ENCODE assay signal across 8 cellular contexts in the genomic region with DNA sequence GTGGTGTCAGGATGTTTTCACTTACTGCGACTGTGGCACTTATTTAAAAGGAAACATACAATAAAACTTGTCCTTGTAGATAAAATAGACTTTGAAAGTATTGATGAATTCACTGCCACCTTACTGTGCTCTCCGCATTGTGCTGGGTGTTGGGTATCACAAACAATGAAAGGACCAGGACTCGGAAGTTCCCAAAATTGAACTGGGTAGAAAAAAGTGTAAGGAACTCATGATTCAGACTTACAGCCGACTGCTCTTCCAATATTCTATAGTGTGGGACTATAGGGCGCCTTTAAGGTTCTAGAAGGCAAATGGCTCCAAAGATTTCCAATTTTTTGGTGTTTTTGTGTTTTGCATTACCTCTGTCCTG. TPM values are rescaled to one million over a fixed set of nuclear protein-coding genes. Genes with fewer than 3 reads are reported as not detected.
DNase-seq lines count a peak whose midpoint lies in the region; ATAC-seq and TF ChIP-seq lines count a peak whose summit lies in the region.

No MANE protein-coding gene starts in this region.

- H3K4me3 Mint-ChIP-seq in activated CD8-positive, alpha-beta T cell treated with anti-CD3 and anti-CD28 coated beads for 36 hours = peak overlapping the region; percentile 59

- DNase-seq in DMS53 (lab: John Stamatoyannopoulos, UW) (peak; percentile 68), DMS53 treated with DMSO at 0.1 percent for 48 hours (lab: John Stamatoyannopoulos, UW; ENCODE audit: unreplicated experiment) (no peak), GDM1 (lab: John Stamatoyannopoulos, UW) (no peak)
- no peak for DNase-seq in activated CD8-positive, alpha-beta T cell treated with anti-CD3 and anti-CD28 coated beads for 36 hours
- DNase-seq in activated effector memory CD4-positive, alpha-beta T cell treated with Interleukin-2 at 50 U/mL for 16 hours = no peak

- H3K36me3 Mint-ChIP-seq in activated CD8-positive, alpha-beta T cell treated with anti-CD3 and anti-CD28 coated beads for 36 hours (ENCODE audit: low read depth) = no peaks in the 10 kb centered on the region

- POLR2A ChIA-PET in activated CD8-positive, alpha-beta T cell treated with anti-CD3 and anti-CD28 coated beads for 36 hours (lab: Charles Lee) = no interaction called here

- H3K4me3 ChIP-seq in iPS-20b (ENCODE audit: low read length) (peak overlapping the region; percentile 67), subcutaneous abdominal adipose tissue (ENCODE audit: low read depth in 1 of 5, low read length in 5 of 5) (peak overlapping the region; percentile 29 to 74 (median 73))

- H3K27ac ChIP-seq in iPS-20b (ENCODE audit: low read length) = no peak overlapping the region
- H3K27ac ChIP-seq in subcutaneous abdominal adipose tissue (ENCODE audit: low read depth, low read length) = peak overlapping the region; percentile 64

- H3K4me1 Mint-ChIP-seq in activated CD8-positive, alpha-beta T cell treated with anti-CD3 and anti-CD28 coated beads for 36 hours (ENCODE audit: low read depth) = peaks cover 8% of the 10 kb centered on the region

- H3K27me3 ChIP-seq in iPS-20b (ENCODE audit: insufficient read depth, low read length) (peaks cover 25% of the 10 kb centered on the region; the same call in 1 of the 2 replicates), subcutaneous abdominal adipose tissue (ENCODE audit: control insufficient read depth in 5 of 5, insufficient read depth in 4 of 5, low read length in 5 of 5) (no peaks in the 10 kb centered on the region)

- no peak for ATAC-seq in activated CD8-positive, alpha-beta T cell treated with anti-CD3 and anti-CD28 coated beads for 36 hours
- ATAC-seq in HG02885 (IDR thresholded peaks at IDR 0.05; ENCODE audit: poor library complexity, unreplicated experiment) = no peak

- intact Hi-C loops in activated CD8-positive, alpha-beta T cell treated with anti-CD3 and anti-CD28 coated beads for 36 hours (cut with micrococcal nuclease) = no loop called here

- no peak for TF ChIP-seq CTCF in activated CD8-positive, alpha-beta T cell treated with anti-CD3 and anti-CD28 coated beads for 36 hours (IDR thresholded peaks at IDR 0.05)

- peaks cover 33% of the 10 kb centered on the region for H3K27me3 Mint-ChIP-seq in activated CD8-positive, alpha-beta T cell treated with anti-CD3 and anti-CD28 coated beads for 36 hours

- no peak overlapping the region for H3K27ac Mint-ChIP-seq in activated CD8-positive, alpha-beta T cell treated with anti-CD3 and anti-CD28 coated beads for 36 hours

- CTCF ChIA-PET in activated CD8-positive, alpha-beta T cell treated with anti-CD3 and anti-CD28 coated beads for 36 hours (lab: Charles Lee) = no interaction called here

- H3K4me1 ChIP-seq in iPS-20b (ENCODE audit: insufficient read depth, low read length) = peaks cover 12% of the 10 kb centered on the region
- H3K4me1 ChIP-seq in subcutaneous abdominal adipose tissue (ENCODE audit: control insufficient read depth in 5 of 5, insufficient read depth in 5 of 5, low read length in 5 of 5) = peaks cover 4 to 22% (median 21%) of the 10 kb centered on the region in 5 donors

- H3K9me3 ChIP-seq in iPS-20b (ENCODE audit: insufficient read depth, low read depth, low read length) (no peaks in the 10 kb centered on the region; the same call in 1 of the 2 replicates), subcutaneous abdominal adipose tissue (ENCODE audit: control insufficient read depth in 5 of 5, low read length in 5 of 5) (no peaks in the 10 kb centered on the region)

- no peaks in the 10 kb centered on the region for H3K9me3 Mint-ChIP-seq in activated CD8-positive, alpha-beta T cell treated with anti-CD3 and anti-CD28 coated beads for 36 hours

- H3K36me3 ChIP-seq in iPS-20b (ENCODE audit: insufficient read depth, low read depth, low read length) (no peaks in the 10 kb centered on the region), subcutaneous abdominal adipose tissue (ENCODE audit: control insufficient read depth in 5 of 5, insufficient read depth in 5 of 5, low read length in 5 of 5) (no peaks in the 10 kb centered on the region)

- peak overlapping the region; percentile 76; the same call in 1 of the 2 replicates for H3K9ac ChIP-seq in iPS-20b (ENCODE audit: low read depth, low read length)
- H3K9ac ChIP-seq in subcutaneous abdominal adipose tissue (ENCODE audit: low read length in 5 of 5) = peak overlapping the region in 4 of 5 donors; percentile 48 to 66 (median 66)

RNA-seq across cellular contexts. Expression of a gene that starts 32.0 kb away (rescaled TPM):
- not detected for total RNA-seq in activated CD8-positive, alpha-beta T cell treated with anti-CD3 and anti-CD28 coated beads for 36 hours
